In genomic region chr10:87558333-87558732, GRCh38 we compare ENCODE assay signal across 21 cellular contexts.
"Had no signal": no experiment of that assay in that cellular context is flagged by ENCODE, and none has a peak within 500 bp of the region (broad histone marks: within the 10 kb centered on the region; RNA-seq: fewer than 3 reads in every experiment).

No MANE protein-coding gene starts in this region.

- H3K27me3 Mint-ChIP-seq: progenitor cell of endocrine pancreas had no signal

- H3K4me3 Mint-ChIP-seq: memory B cell; naive thymus-derived CD4-positive, alpha-beta T cell; nephron; neural progenitor cell; stimulated activated naive B cell treated with anti-CD40 and anti-IgM and Interleukin-4, amounts not matched to agents 10 μg/mL and 1 μg/mL and 100 μg/mL, for 72 hours had no signal

- ATAC-seq: esophagus mucosa; gastrocnemius medialis; heart left ventricle; naive thymus-derived CD4-positive, alpha-beta T cell; stimulated activated naive B cell treated with anti-CD40 and anti-IgM and Interleukin-4, amounts not matched to agents 10 μg/mL and 1 μg/mL and 100 μg/mL, for 72 hours had no signal

- H3K27ac Mint-ChIP-seq: memory B cell; naive thymus-derived CD4-positive, alpha-beta T cell; nephron; neural progenitor cell; progenitor cell of endocrine pancreas; stimulated activated naive B cell treated with anti-CD40 and anti-IgM and Interleukin-4, amounts not matched to agents 10 μg/mL and 1 μg/mL and 100 μg/mL, for 72 hours had no signal

- DNase-seq: dorsolateral prefrontal cortex; effector CD4-positive, alpha-beta T cell; foreskin fibroblast; gastrocnemius medialis; heart left ventricle; kidney; midbrain; naive thymus-derived CD4-positive, alpha-beta T cell; right lobe of liver; small intestine; stimulated activated CD4-positive, alpha-beta T cell treated with anti-CD3 and anti-CD28 coated beads, Interleukin-15, amount 100 ng/mL, for 24 hours; stimulated activated CD4-positive, alpha-beta T cell treated with anti-CD3 and anti-CD28 coated beads, Interleukin-2, amount 100 ng/mL, for 48 hours; stimulated activated naive B cell treated with anti-CD40 and anti-IgM and Interleukin-4, amounts not matched to agents 10 μg/mL and 1 μg/mL and 100 μg/mL, for 72 hours; stomach; thyroid gland; trophoblast cell had no signal

- H3K4me1 Mint-ChIP-seq: nephron; neural progenitor cell; stimulated activated naive B cell treated with anti-CD40 and anti-IgM and Interleukin-4, amounts not matched to agents 10 μg/mL and 1 μg/mL and 100 μg/mL, for 72 hours had no signal
